Comparison of ENCODE assay signal across 1 cellular context in the genomic region with DNA sequence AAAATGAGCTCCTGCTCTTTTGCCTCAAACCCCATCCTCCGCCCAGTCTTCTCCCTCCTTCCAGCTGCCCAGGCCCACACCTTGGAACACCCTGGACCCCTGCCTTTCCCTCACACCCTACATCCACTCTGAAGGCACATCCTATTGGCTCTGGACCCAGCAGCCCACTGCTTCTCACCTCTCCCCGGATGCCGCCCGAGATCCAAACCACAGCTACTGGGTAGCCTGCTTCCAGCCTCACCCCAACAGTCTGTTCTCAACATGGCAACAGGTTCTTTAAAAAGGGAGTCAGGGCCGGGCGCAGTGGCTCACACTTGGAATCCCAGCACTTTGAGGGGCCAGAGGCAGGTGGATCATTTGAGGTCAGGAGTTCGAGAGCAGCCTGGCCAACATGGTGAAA.
TF ChIP-seq lines count a peak whose summit lies in the region.

No MANE protein-coding gene starts in this region.

TF ChIP-seq in H1, 55 proteins besides CTCF, POLR2A, EP300 and RAD21:
- TF ChIP-seq TBP (IDR thresholded peaks at IDR 0.05; ENCODE audit: low read depth, low read length) (no peak), SIX5 (IDR thresholded peaks at IDR 0.05; ENCODE audit: low read depth, low read length) (no peak), CBX5 (IDR thresholded peaks at IDR 0.05; ENCODE audit: low read depth, low read length) (no peak), RFX5 (IDR thresholded peaks at IDR 0.05; ENCODE audit: borderline replicate concordance, low read depth, low read length) (no peak), GABPA (IDR thresholded peaks at IDR 0.05; ENCODE audit: borderline replicate concordance, insufficient read depth, low read length) (no peak), CBX8 (IDR thresholded peaks at IDR 0.05; ENCODE audit: borderline replicate concordance, low read depth, low read length) (no peak), BCL11A (IDR thresholded peaks at IDR 0.05; ENCODE audit: low read depth in 2 of 2, low read length in 2 of 2) (no peak), SP4 (IDR thresholded peaks at IDR 0.05; ENCODE audit: low read length) (no peak), EGR1 (IDR thresholded peaks at IDR 0.05; ENCODE audit: borderline replicate concordance, low read depth, low read length) (no peak), KDM5A (IDR thresholded peaks at IDR 0.05; ENCODE audit: low read length) (no peak), GTF2F1 (IDR thresholded peaks at IDR 0.05; ENCODE audit: borderline replicate concordance, low read depth, low read length) (no peak), SAP30 (IDR thresholded peaks at IDR 0.05; ENCODE audit: insufficient read depth, insufficient replicate concordance, low read length) (no peak), RBBP5 (IDR thresholded peaks at IDR 0.05; ENCODE audit: borderline replicate concordance, low read depth, low read length) (no peak), ATF2 (IDR thresholded peaks at IDR 0.05; ENCODE audit: low read length) (no peak)
TF ChIP-seq in H1: peak in this region for 0.
